9 cellular contexts compared by ENCODE assay signal in the genomic region with DNA sequence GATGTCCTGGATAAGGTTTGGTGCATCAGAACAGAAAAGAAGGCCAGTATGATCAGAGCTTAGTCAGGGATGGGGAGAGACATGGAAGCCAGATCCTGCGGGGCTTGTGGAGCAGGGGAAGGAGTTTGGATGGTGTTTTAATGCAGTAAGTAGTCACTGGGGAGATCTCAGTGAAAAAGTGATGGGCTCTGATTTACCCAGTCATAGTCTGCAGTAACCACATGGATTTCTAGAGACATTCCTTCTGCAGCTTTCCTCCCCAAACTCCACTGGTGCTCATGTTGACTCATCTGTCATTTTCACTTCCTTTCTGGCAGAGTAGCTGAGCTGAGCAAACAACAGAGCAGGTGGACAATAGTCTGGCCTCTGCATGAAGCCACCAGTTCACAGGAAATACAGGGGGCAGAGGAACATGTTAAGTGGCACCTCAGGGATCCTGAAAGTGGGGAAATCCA.
DNase-seq lines count a peak whose midpoint lies in the region; ATAC-seq, FAIRE-seq and TF ChIP-seq lines count a peak whose summit lies in the region.
"Had no signal": no experiment of that assay in that cellular context is flagged by ENCODE, and none has a peak within 500 bp of the region (broad histone marks: within the 10 kb centered on the region; RNA-seq: fewer than 3 reads in every experiment).

No MANE protein-coding gene starts in this region.

- peak overlapping the region in 2 of 3 donors; percentile 4 to 20 for H3K27ac Mint-ChIP-seq in CD4-positive, CD25-positive, alpha-beta regulatory T cell
- peak overlapping the region; percentile 69 for H3K27ac Mint-ChIP-seq in T-helper 17 cell
- H3K27ac Mint-ChIP-seq in immature natural killer cell, result no peak overlapping the region

- H3K4me3 Mint-ChIP-seq in CD4-positive, CD25-positive, alpha-beta regulatory T cell, result no peak overlapping the region
- H3K4me3 Mint-ChIP-seq in T-helper 17 cell, result no peak overlapping the region
- H3K4me3 Mint-ChIP-seq in immature natural killer cell, result no peak overlapping the region

- H3K79me2 ChIP-seq in keratinocyte (ENCODE audit: control insufficient read depth, insufficient read depth, low read length), result no peaks in the 10 kb centered on the region
- H3K79me2 ChIP-seq: parathyroid adenoma had no signal

- H3K9ac ChIP-seq in IMR-90 (ENCODE audit: low read depth, low read length), result no peak overlapping the region
- H3K9ac ChIP-seq in keratinocyte (ENCODE audit: control insufficient read depth, extremely low read depth, insufficient read depth, low read length), result no peak overlapping the region
- H3K9ac ChIP-seq: parathyroid adenoma had no signal

- no peaks in the 10 kb centered on the region for H3K27me3 ChIP-seq in CD4-positive, CD25-positive, alpha-beta regulatory T cell (ENCODE audit: control insufficient read depth, insufficient read depth, low read length)
- H3K27me3 ChIP-seq in IMR-90 (ENCODE audit: control insufficient read depth, insufficient read depth, low read length), result no peaks in the 10 kb centered on the region
- no peaks in the 10 kb centered on the region for H3K27me3 ChIP-seq in keratinocyte (ENCODE audit: control insufficient read depth, extremely low read depth, insufficient read depth, low read length)

- H3K4me1 ChIP-seq in CD4-positive, CD25-positive, alpha-beta regulatory T cell (ENCODE audit: control insufficient read depth, insufficient read depth, low read length, poor library complexity, severe bottlenecking), result no peaks in the 10 kb centered on the region
- peaks cover 7% of the 10 kb centered on the region for H3K4me1 ChIP-seq in IMR-90 (ENCODE audit: control insufficient read depth, insufficient read depth, low read length)
- H3K4me1 ChIP-seq in keratinocyte (ENCODE audit: control insufficient read depth, extremely low read depth, insufficient read depth, low read length), result peaks cover 3% of the 10 kb centered on the region
- H3K4me1 ChIP-seq: parathyroid adenoma had no signal

- peaks cover 13% of the 10 kb centered on the region for H3K36me3 Mint-ChIP-seq in CD4-positive, CD25-positive, alpha-beta regulatory T cell
- peaks cover 4% of the 10 kb centered on the region for H3K36me3 Mint-ChIP-seq in T-helper 17 cell (ENCODE audit: low read depth)
- peaks cover 0 to 16% (median 5%) of the 10 kb centered on the region in 3 donors for H3K36me3 Mint-ChIP-seq in immature natural killer cell

- peaks cover 3% of the 10 kb centered on the region for H3K36me3 ChIP-seq in CD4-positive, CD25-positive, alpha-beta regulatory T cell (ENCODE audit: control insufficient read depth, insufficient read depth, low read length)
- H3K36me3 ChIP-seq in IMR-90 (ENCODE audit: control insufficient read depth, insufficient read depth, low read length) (peaks cover 12% of the 10 kb centered on the region), keratinocyte (ENCODE audit: control insufficient read depth in 2 of 2, extremely low read depth in 1 of 2, insufficient read depth in 2 of 2, low read length in 2 of 2) (peaks cover 0 to 3% of the 10 kb centered on the region in 2 experiments)

- 0 out of 2 replicates have a peak overlapping the region, but pooled peaks have one; percentile 26 for H3K23ac ChIP-seq in IMR-90 (ENCODE audit: low read depth, low read length)

- H3K79me1 ChIP-seq in IMR-90 (ENCODE audit: low read depth in 1 of 2, low read length in 2 of 2), result peaks cover 25 to 56% of the 10 kb centered on the region in 2 experiments; a peak in 3 of 4 replicates

- H3K9me1 ChIP-seq in IMR-90 (ENCODE audit: insufficient read depth, low read length) (peaks cover 14% of the 10 kb centered on the region; the same call in 1 of the 2 replicates), keratinocyte (ENCODE audit: control insufficient read depth, extremely low read depth, insufficient read depth, low read length) (no peaks in the 10 kb centered on the region)

- peak overlapping the region; percentile 10 for H2AK9ac ChIP-seq in IMR-90 (replicated peaks; ENCODE audit: low read depth, low read length, poor library complexity)

- H2BK5ac ChIP-seq in IMR-90 (ENCODE audit: low read depth, low read length, poor library complexity, severe bottlenecking), result peak overlapping the region; percentile 55

- in situ Hi-C loops in IMR-90 (cut with MboI; ENCODE audit: low sequenced_read_pairs), result no loop called here

- H2BK20ac ChIP-seq in IMR-90 (ENCODE audit: low read depth, low read length), result 0 out of 2 replicates have a peak overlapping the region, but pooled peaks have one; percentile 27

- H2BK120ac ChIP-seq in IMR-90 (ENCODE audit: low read depth, low read length), result peak overlapping the region; percentile 21; the same call in 1 of the 2 replicates

- H4K5ac ChIP-seq in IMR-90 (ENCODE audit: low read depth, low read length), result no peak overlapping the region

- H3K4me3 ChIP-seq in CD4-positive, CD25-positive, alpha-beta regulatory T cell (ENCODE audit: low read depth, low read length), result no peak overlapping the region
- H3K4me3 ChIP-seq in IMR-90 (ENCODE audit: insufficient read depth, low read depth, low read length), result no peak overlapping the region
- no peak overlapping the region for H3K4me3 ChIP-seq in keratinocyte (ENCODE audit: control insufficient read depth in 2 of 3, extremely low read depth in 1 of 3, insufficient read depth in 2 of 3, low read depth in 1 of 3, low read length in 3 of 3)

- H3K4me2 ChIP-seq in IMR-90 (ENCODE audit: low read depth, low read length) (no peak overlapping the region), keratinocyte (ENCODE audit: control insufficient read depth, extremely low read depth, insufficient read depth, low read depth, low read length) (no peak overlapping the region)

- DNase-seq in CD4-positive, CD25-positive, alpha-beta regulatory T cell, result peak in 1 of 3 donors; percentile 6
- DNase-seq in GM19240 (ENCODE audit: insufficient read length, low spot score), result peak; percentile 86
- DNase-seq in IMR-90, result peak; percentile 95
- no peak for DNase-seq in T-helper 17 cell
- DNase-seq in keratinocyte (ENCODE audit: low read depth, low spot score), result peak; percentile 9
- DNase-seq in T-helper 9 cell, result no peak
- DNase-seq in immature natural killer cell, result no peak

- no TSS peak for BruUV-seq in IMR-90 (replicated peaks; lab: Mats Ljungman, UMichigan)

- peak overlapping the region; percentile 81 for H3K4ac ChIP-seq in IMR-90 (ENCODE audit: low read depth, low read length)

- TF ChIP-seq POLR2A in IMR-90 (IDR thresholded peaks at IDR 0.05; ENCODE audit: low read depth, low read length), result no peak

- intact Hi-C loops in IMR-90 (cut with micrococcal nuclease), result no loop called here

- H3K18ac ChIP-seq in IMR-90 (ENCODE audit: low read depth, low read length), result no peak overlapping the region

- H3K27ac ChIP-seq in CD4-positive, CD25-positive, alpha-beta regulatory T cell (ENCODE audit: insufficient read depth, low read length, poor library complexity, severe bottlenecking), result no peak overlapping the region
- H3K27ac ChIP-seq in IMR-90 (ENCODE audit: insufficient read depth, low read length) (no peak overlapping the region; the same call in 1 of the 2 replicates), keratinocyte (ENCODE audit: control insufficient read depth, insufficient read depth, low read length) (no peak overlapping the region)
- H3K27ac ChIP-seq: parathyroid adenoma had no signal

- H4K20me1 ChIP-seq in IMR-90 (ENCODE audit: insufficient read depth, low read length), result peaks cover 8% of the 10 kb centered on the region; the same call in 1 of the 2 replicates
- no peaks in the 10 kb centered on the region for H4K20me1 ChIP-seq in keratinocyte (ENCODE audit: control insufficient read depth, extremely low read depth, insufficient read depth, low read length)

- H3K9me3 Mint-ChIP-seq in CD4-positive, CD25-positive, alpha-beta regulatory T cell, result peaks cover 0 to 5% (median 0%) of the 10 kb centered on the region in 7 donors
- no peaks in the 10 kb centered on the region for H3K9me3 Mint-ChIP-seq in immature natural killer cell

- peaks cover 0 to 7% (median 3%) of the 10 kb centered on the region in 4 donors for H3K4me1 Mint-ChIP-seq in CD4-positive, CD25-positive, alpha-beta regulatory T cell
- H3K4me1 Mint-ChIP-seq in T-helper 17 cell (peaks cover 10% of the 10 kb centered on the region), immature natural killer cell (peaks cover 0 to 4% of the 10 kb centered on the region in 2 donors)

- peak in 1 of 2 donors; percentile 42 for ATAC-seq in CD4-positive, CD25-positive, alpha-beta regulatory T cell (ENCODE audit: low read depth in 2 of 2)
- peak; percentile 97 for ATAC-seq in IMR-90 (ENCODE audit: low read depth)
- ATAC-seq in T-helper 17 cell, result no peak
- ATAC-seq in GM19035 (IDR thresholded peaks at IDR 0.05; ENCODE audit: unreplicated experiment), result no peak

- POLR2A ChIA-PET in IMR-90 (lab: Charles Lee; ENCODE audit: unreplicated experiment), result no interaction called here

- TF ChIP-seq RAD21 in IMR-90 (IDR thresholded peaks at IDR 0.05; ENCODE audit: low read length), result 0 out of 2 replicates have a peak, but pooled peaks have one; percentile 6

- H2AK5ac ChIP-seq in IMR-90 (ENCODE audit: low read depth, low read length), result peak overlapping the region; percentile 61; the same call in 1 of the 2 replicates

- TF ChIP-seq CTCF in IMR-90 (conservative IDR thresholded peaks at IDR 0.05; ENCODE audit: low read depth, low read length) (no peak), keratinocyte (optimal IDR thresholded peaks at IDR 0.05 in 1 of 3, IDR thresholded peaks at IDR 0.05 in 1 of 3, conservative IDR thresholded peaks at IDR 0.05 in 1 of 3; ENCODE audit: extremely low read depth in 1 of 3, insufficient read depth in 2 of 3, low read length in 3 of 3) (no peak)

- H4K91ac ChIP-seq in IMR-90 (ENCODE audit: insufficient read depth, low read depth, low read length), result 0 out of 2 replicates have a peak overlapping the region, but pooled peaks have one; percentile 43

- no peaks in the 10 kb centered on the region for H3K9me3 ChIP-seq in CD4-positive, CD25-positive, alpha-beta regulatory T cell (ENCODE audit: control insufficient read depth in 2 of 2, low read length in 2 of 2)
- H3K9me3 ChIP-seq in IMR-90 (ENCODE audit: control insufficient read depth, insufficient read depth, low read length), result no peaks in the 10 kb centered on the region
- H3K9me3 ChIP-seq in T-helper 17 cell (ENCODE audit: control insufficient read depth, low read length, poor library complexity, severe bottlenecking), result no peaks in the 10 kb centered on the region
- no peaks in the 10 kb centered on the region for H3K9me3 ChIP-seq in keratinocyte (ENCODE audit: control insufficient read depth, low read depth, low read length)

- FAIRE-seq in keratinocyte (lab: Jason Lieb, UNC), result peak; percentile 89

- H3K27me3 Mint-ChIP-seq in CD4-positive, CD25-positive, alpha-beta regulatory T cell, result no peaks in the 10 kb centered on the region
- no peaks in the 10 kb centered on the region for H3K27me3 Mint-ChIP-seq in T-helper 17 cell
- peaks cover 0 to 2% (median 0%) of the 10 kb centered on the region in 3 donors for H3K27me3 Mint-ChIP-seq in immature natural killer cell (ENCODE audit: low read depth in 3 of 3)

- H3K56ac ChIP-seq in IMR-90 (ENCODE audit: extremely low read depth, insufficient read depth, low read length), result no peak overlapping the region

- peak overlapping the region in 1 of 2 experiments; percentile 58; a peak in 1 of 4 replicates for H4K8ac ChIP-seq in IMR-90 (ENCODE audit: low read depth in 2 of 2, low read length in 2 of 2)

- dilution Hi-C loops in IMR-90 (cut with HindIII; ENCODE audit: low sequenced_read_pairs, unreplicated experiment) (no loop called here), keratinocyte (cut with MboI; ENCODE audit: extremely low pct_ligation_motif_present, low sequenced_read_pairs) (no loop called here)

- no CpG with 5 or more reads among the region's 1 CpG for WGBS in IMR-90 (ENCODE audit: extremely low coverage in 2 of 2, insufficient read length in 1 of 2), 2 experiments

- CTCF ChIA-PET in IMR-90 (lab: Yijun Ruan, JAX), result interaction anchor here (0.8 kb wide), 1 partner anchor 178 kb away, joined by 3 read pairs; no protein-coding TSS in a partner anchor

- peak overlapping the region; percentile 55; the same call in 1 of the 3 replicates for H2BK15ac ChIP-seq in IMR-90 (ENCODE audit: low read depth, low read length)

- H2AFZ ChIP-seq in IMR-90 (replicated peaks; ENCODE audit: low read length, poor library complexity) (peak overlapping the region; percentile 50), keratinocyte (ENCODE audit: control insufficient read depth, low read length) (no peak overlapping the region)
- H2AFZ ChIP-seq: parathyroid adenoma had no signal

- peak overlapping the region; percentile 82 for H3K14ac ChIP-seq in IMR-90 (replicated peaks; ENCODE audit: low read depth, low read length)

Comparison
In these comparisons a context has a peak if more than half of its experiments do, and no peak if none do; other contexts are left out.
1. DNase-seq: peak in GM19240 (single experiment), IMR-90 (single experiment) and keratinocyte (single experiment); none in T-helper 17 cell (0 of 3), T-helper 9 cell (single experiment) and immature natural killer cell (0 of 3).
2. H3K27ac Mint-ChIP-seq: peak in CD4-positive, CD25-positive, alpha-beta regulatory T cell (2 of 3) and T-helper 17 cell (single experiment); none in immature natural killer cell (0 of 6).